Comparison of ENCODE assay signal across 1 cellular context in genomic region chr11:72241290-72241781, GRCh38.
TF ChIP-seq lines count a peak whose summit lies in the region.

No MANE protein-coding gene starts in this region.

TF ChIP-seq in WTC11, 78 proteins besides CTCF, POLR2A, EP300 and RAD21 (continued from another document):
- TF ChIP-seq JUN (CRISPR knock-in tag; IDR thresholded peaks at IDR 0.05) = no peak
- TF ChIP-seq TEAD1 (CRISPR knock-in tag; IDR thresholded peaks at IDR 0.05) = no peak
- TF ChIP-seq E2F4 (CRISPR knock-in tag; IDR thresholded peaks at IDR 0.05; ENCODE audit: borderline replicate concordance, low read depth) = no peak
- no peak for TF ChIP-seq STAT6 (CRISPR knock-in tag; conservative IDR thresholded peaks at IDR 0.05; ENCODE audit: low read depth)
- no peak for TF ChIP-seq RELA (CRISPR knock-in tag; IDR thresholded peaks at IDR 0.05; ENCODE audit: borderline replicate concordance)
- no peak for TF ChIP-seq PRDM15 (CRISPR knock-in tag; IDR thresholded peaks at IDR 0.05)
- no peak for TF ChIP-seq SP1 (CRISPR knock-in tag; conservative IDR thresholded peaks at IDR 0.05)
- TF ChIP-seq HMGA2 (CRISPR knock-in tag; IDR thresholded peaks at IDR 0.05) = no peak
- TF ChIP-seq ZNF416 (CRISPR knock-in tag; IDR thresholded peaks at IDR 0.05) = no peak
- no peak for TF ChIP-seq FOXJ3 (CRISPR knock-in tag; IDR thresholded peaks at IDR 0.05; ENCODE audit: borderline replicate concordance)
